In genomic region chr11:27700351-27701261, GRCh38 we compare ENCODE assay signal across 8 cellular contexts. TPM values are rescaled to one million over a fixed set of nuclear protein-coding genes. Genes with fewer than 3 reads are reported as not detected.
DNase-seq lines count a peak whose midpoint lies in the region; ATAC-seq and TF ChIP-seq lines count a peak whose summit lies in the region.

Gene BDNF, minus strand, starts transcription at chr11:27700455. Its CDS starts 41,891 bp downstream, at chr11:27658564.

- no peaks in the 10 kb centered on the region for H3K9me3 ChIP-seq in right cardiac atrium (ENCODE audit: control insufficient read depth, low read length)

- H3K4me1 Mint-ChIP-seq in activated CD4-positive, alpha-beta T cell treated with anti-CD3 and anti-CD28 coated beads, Interleukin-2, amount 10 ng/mL, durations not matched to agents 7 days and 5 days: peaks cover 18% of the 10 kb centered on the region
- peaks cover 30% of the 10 kb centered on the region for H3K4me1 Mint-ChIP-seq in activated naive CD4-positive, alpha-beta T cell treated with anti-CD3 and anti-CD28 coated beads, Interleukin-2, amount 50 U/mL, for 24 hours

- peaks cover 75% of the 10 kb centered on the region for H3K27me3 Mint-ChIP-seq in activated CD4-positive, alpha-beta T cell treated with anti-CD3 and anti-CD28 coated beads, Interleukin-2, amount 10 ng/mL, durations not matched to agents 7 days and 5 days
- peaks cover 56% of the 10 kb centered on the region for H3K27me3 Mint-ChIP-seq in activated naive CD4-positive, alpha-beta T cell treated with anti-CD3 and anti-CD28 coated beads, Interleukin-2, amount 50 U/mL, for 24 hours

- POLR2A ChIA-PET in activated CD4-positive, alpha-beta T cell treated with anti-CD3 and anti-CD28 coated beads, Interleukin-2, amount 10 ng/mL, durations not matched to agents 7 days and 5 days (lab: Charles Lee): no interaction called here

- H3K4me3 Mint-ChIP-seq in activated CD4-positive, alpha-beta T cell treated with anti-CD3 and anti-CD28 coated beads, Interleukin-2, amount 10 ng/mL, durations not matched to agents 7 days and 5 days: peak within 1 kb of the TSS; percentile 56
- peak within 1 kb of the TSS; percentile 85 for H3K4me3 Mint-ChIP-seq in activated naive CD4-positive, alpha-beta T cell treated with anti-CD3 and anti-CD28 coated beads, Interleukin-2, amount 50 U/mL, for 24 hours

- no peaks in the 10 kb centered on the region for H3K9me3 Mint-ChIP-seq in activated CD4-positive, alpha-beta T cell treated with anti-CD3 and anti-CD28 coated beads, Interleukin-2, amount 10 ng/mL, durations not matched to agents 7 days and 5 days
- no peaks in the 10 kb centered on the region for H3K9me3 Mint-ChIP-seq in activated naive CD4-positive, alpha-beta T cell treated with anti-CD3 and anti-CD28 coated beads, Interleukin-2, amount 50 U/mL, for 24 hours

- intact Hi-C loops in right cardiac atrium (cut with DNase I): loop anchor here in 3 of 4 donors (5.0 to 10.0 kb wide), 3 partner anchors 822 to 1634 kb away; no protein-coding TSS in a partner anchor

- TF ChIP-seq CTCF in HL-60 (IDR thresholded peaks at IDR 0.05; ENCODE audit: insufficient read depth, low read length) (no peak), retinal pigment epithelial cell (conservative IDR thresholded peaks at IDR 0.05; ENCODE audit: low read depth, low read length) (no peak)

- CTCF ChIA-PET in activated CD4-positive, alpha-beta T cell treated with anti-CD3 and anti-CD28 coated beads, Interleukin-2, amount 10 ng/mL, durations not matched to agents 7 days and 5 days (lab: Charles Lee): no interaction called here

- no peak within 1 kb of the TSS for H3K27ac Mint-ChIP-seq in activated CD4-positive, alpha-beta T cell treated with anti-CD3 and anti-CD28 coated beads, Interleukin-2, amount 10 ng/mL, durations not matched to agents 7 days and 5 days
- no peak within 1 kb of the TSS for H3K27ac Mint-ChIP-seq in activated naive CD4-positive, alpha-beta T cell treated with anti-CD3 and anti-CD28 coated beads, Interleukin-2, amount 50 U/mL, for 24 hours

- under 1% methylated on average over 91 of the region's 91 CpGs for WGBS in right cardiac atrium

- peak; percentile 38 to 58 for ATAC-seq in right cardiac atrium

- H3K36me3 Mint-ChIP-seq in activated CD4-positive, alpha-beta T cell treated with anti-CD3 and anti-CD28 coated beads, Interleukin-2, amount 10 ng/mL, durations not matched to agents 7 days and 5 days (ENCODE audit: low read depth): no peaks in the 10 kb centered on the region
- no peaks in the 10 kb centered on the region for H3K36me3 Mint-ChIP-seq in activated naive CD4-positive, alpha-beta T cell treated with anti-CD3 and anti-CD28 coated beads, Interleukin-2, amount 50 U/mL, for 24 hours

- peaks cover 53% of the 10 kb centered on the region for H3K27me3 ChIP-seq in HL-60 (ENCODE audit: insufficient read depth, poor library complexity, severe bottlenecking)
- no peaks in the 10 kb centered on the region for H3K27me3 ChIP-seq in right cardiac atrium (ENCODE audit: control insufficient read depth, insufficient read depth)

- H3K27ac ChIP-seq in HL-60 (replicated peaks) (no peak within 1 kb of the TSS), right cardiac atrium (ENCODE audit: low read length) (no peak within 1 kb of the TSS)

- H3K4me1 ChIP-seq in right cardiac atrium (ENCODE audit: control insufficient read depth, insufficient read depth, low read length): peaks cover 7% of the 10 kb centered on the region

- H3K4me3 ChIP-seq in HL-60 (replicated peaks; ENCODE audit: insufficient read depth, low read length) (peak within 1 kb of the TSS; percentile 55), right cardiac atrium (ENCODE audit: low read length) (peak within 1 kb of the TSS; percentile 81), retinal pigment epithelial cell (ENCODE audit: low read length) (peak within 1 kb of the TSS; percentile 97)

- DNase-seq in activated CD4-positive, alpha-beta T cell treated with anti-CD3 and anti-CD28 coated beads, Interleukin-2, amount 10 ng/mL, durations not matched to agents 7 days and 5 days: no peak
- DNase-seq in activated CD4-positive, alpha-beta T cell treated with anti-CD3 and anti-CD28 coated beads, Interleukin-2, amount 50 U/mL, for 4 hours: no peak
- no peak for DNase-seq in HL-60 (ENCODE audit: low read depth in 1 of 2, low spot score in 1 of 2)
- peak in 1 of 3 donors; percentile 11 for DNase-seq in right cardiac atrium
- DNase-seq in retinal pigment epithelial cell (ENCODE audit: low read depth): no peak
- no peak for DNase-seq in effector CD4-positive, alpha-beta T cell
- DNase-seq in Ammon's horn (ENCODE audit: low spot score): no peak

RNA-seq across cellular contexts. Expression of gene BDNF, which starts in this region (rescaled TPM):
- total RNA-seq in activated CD4-positive, alpha-beta T cell treated with anti-CD3 and anti-CD28 coated beads, Interleukin-2, amount 10 ng/mL, durations not matched to agents 7 days and 5 days: not detected
- under 1 TPM in 3 of 4 donors, not detected in 1; 0.06 to 0.09 (median 0.08) TPM for total RNA-seq in right cardiac atrium
- 0.05 TPM for polyA plus RNA-seq in right cardiac atrium

Comparison
In these comparisons a context has a peak if more than half of its experiments do, and no peak if none do; other contexts are left out.
1. Peak in ATAC-seq and H3K4me3 ChIP-seq in right cardiac atrium; RNA of the gene not detected or under 1 TPM.